ENCODE assay signal across 26 cellular contexts in the genomic region with DNA sequence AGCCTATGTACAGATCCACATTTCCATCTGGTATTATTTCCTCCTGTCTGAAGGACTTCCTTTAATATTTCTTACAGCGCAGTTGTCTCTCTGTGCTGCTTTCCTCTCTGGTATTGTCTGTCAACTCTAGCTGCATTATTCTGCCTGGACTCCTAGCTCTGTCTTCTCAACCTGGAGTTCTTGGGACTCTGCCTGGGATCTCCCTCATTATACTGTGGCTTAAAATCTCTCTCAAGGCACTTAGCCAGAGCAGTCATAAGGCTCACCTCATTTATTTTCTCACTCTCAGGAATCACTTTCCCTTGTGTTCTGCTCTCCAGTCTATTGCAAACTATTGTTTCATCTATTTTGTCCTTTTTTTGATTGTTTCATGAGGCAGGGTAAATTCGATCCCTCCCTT.
"Had no signal": no experiment of that assay in that cellular context is flagged by ENCODE, and none has a peak within 500 bp of the region (broad histone marks: within the 10 kb centered on the region; RNA-seq: fewer than 3 reads in every experiment).

No MANE protein-coding gene starts in this region.

- H3K36me3 ChIP-seq: adrenal gland had no signal

- H3K4me1 ChIP-seq: adrenal gland had no signal

- H3K4me3 ChIP-seq: adrenal gland, K562, SK-N-MC had no signal

- DNase-seq: activated B cell treated with CpG ODN at 0.5 μM for 24 hours; activated CD4-positive, alpha-beta memory T cell treated with anti-CD3 and anti-CD28 coated beads for 36 hours; activated CD4-positive, alpha-beta T cell treated with anti-CD3 and anti-CD28 coated beads for 4 hours; activated CD4-positive, alpha-beta T cell treated with anti-CD3 and anti-CD28 coated beads, Interleukin-2, amount 50 U/mL, for 1 hour; activated CD4-positive, CD25-positive, alpha-beta regulatory T cell treated with anti-CD3 and anti-CD28 coated beads, Interleukin-2, amount 50 U/mL, for 72 hours; activated CD8-positive, alpha-beta memory T cell treated with anti-CD3 and anti-CD28 coated beads, Interleukin-2, amount 50 U/mL, for 4 hours; activated gamma-delta T cell treated with Interleukin-2 at 50 U/mL for 16 hours; activated naive CD4-positive, alpha-beta T cell treated with anti-CD3 and anti-CD28 coated beads for 36 hours; activated T-cell treated with anti-CD3 and anti-CD28 coated beads for 4 hours; activated T-cell treated with anti-CD3 and anti-CD28 coated beads, Interleukin-2, amount 50 U/mL, for 4 hours; adrenal gland; NCI-H1092 treated with DMSO at 0.1 percent for 48 hours; NCI-H1417; NCI-H146; NCI-H187; NCI-H2029 treated with DMSO at 0.1 percent for 48 hours; NCI-H2107; NCI-H226; NCI-H510A; NCI-H526; NCI-H748 treated with DMSO at 0.1 percent for 48 hours; OCI-M1; Right ventricle myocardium superior had no signal

- ATAC-seq: activated naive CD4-positive, alpha-beta T cell treated with anti-CD3 and anti-CD28 coated beads, Interleukin-2, amount 50 U/mL, for 72 hours; activated T-cell treated with anti-CD3 and anti-CD28 coated beads, Interleukin-2, amount 50 U/mL, for 4 hours; K562 had no signal

- H3K27ac ChIP-seq: adrenal gland, SK-N-MC had no signal

- H3K27me3 ChIP-seq: adrenal gland had no signal
